In the genomic region with DNA sequence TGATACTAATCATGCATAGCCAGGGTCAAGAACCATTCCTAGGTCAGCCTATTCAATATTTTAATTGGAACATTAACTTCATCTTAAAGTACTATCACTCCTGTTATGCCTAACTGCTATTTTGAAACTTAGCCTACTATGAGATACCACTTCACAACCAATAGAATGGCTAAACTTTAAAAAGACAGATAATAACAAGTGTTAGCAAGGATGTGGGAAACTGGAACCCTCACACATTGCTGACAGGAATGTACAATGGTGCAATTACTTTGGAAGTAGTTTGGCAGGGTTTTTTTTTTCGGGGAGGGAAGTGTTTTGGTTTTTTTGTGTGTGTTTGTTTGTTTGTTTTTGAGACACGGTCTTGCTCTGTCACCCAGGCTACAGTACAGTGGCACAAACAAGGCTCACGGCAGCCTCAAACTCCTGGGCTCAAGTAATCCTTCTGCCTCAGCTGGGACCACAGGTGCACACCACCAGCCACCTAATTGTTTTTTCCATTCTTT, we compare ENCODE assay signal across 18 cellular contexts.
"Had no signal": no experiment of that assay in that cellular context is flagged by ENCODE, and none has a peak within 500 bp of the region (broad histone marks: within the 10 kb centered on the region; RNA-seq: fewer than 3 reads in every experiment).

No MANE protein-coding gene starts in this region.

- H3K36me3 Mint-ChIP-seq: stimulated activated effector memory CD8-positive, alpha-beta T cell treated with anti-CD3 and anti-CD28 coated beads, Interleukin-12 subunit alpha, Interleukin-12 subunit beta, amount 100 ng/mL, for 72 hours; WTC11 had no signal

- H3K4me1 ChIP-seq: foreskin keratinocyte, prostate gland had no signal

- H3K36me3 ChIP-seq: prostate gland, thoracic aorta had no signal

- H3K9me3 Mint-ChIP-seq: stimulated activated effector memory CD8-positive, alpha-beta T cell treated with anti-CD3 and anti-CD28 coated beads, Interleukin-12 subunit alpha, Interleukin-12 subunit beta, amount 100 ng/mL, for 72 hours; T-helper 2 cell treated with Interferon-gamma antibody and Interleukin-4, amounts not matched to agents 5 μg/mL and 100 μg/mL, for 36 hours; WTC11 had no signal

- H3K27me3 Mint-ChIP-seq: activated CD4-positive, alpha-beta T cell treated with anti-CD3 and anti-CD28 coated beads for 36 hours; activated naive CD8-positive, alpha-beta T cell treated with anti-CD3 and anti-CD28 coated beads for 36 hours had no signal

- H3K27me3 ChIP-seq: foreskin keratinocyte had no signal

- H3K27ac ChIP-seq: foreskin keratinocyte, prostate gland, thoracic aorta had no signal

- H3K4me3 Mint-ChIP-seq: activated CD4-positive, alpha-beta T cell treated with anti-CD3 and anti-CD28 coated beads for 36 hours; activated naive CD8-positive, alpha-beta T cell treated with anti-CD3 and anti-CD28 coated beads for 36 hours; stimulated activated effector memory CD8-positive, alpha-beta T cell treated with anti-CD3 and anti-CD28 coated beads, Interleukin-12 subunit alpha, Interleukin-12 subunit beta, amount 100 ng/mL, for 72 hours; T-helper 2 cell treated with Interferon-gamma antibody and Interleukin-4, amounts not matched to agents 5 μg/mL and 100 μg/mL, for 36 hours; WTC11 had no signal

- H3K9me3 ChIP-seq: prostate gland, thoracic aorta had no signal

- H3K4me3 ChIP-seq: lung, prostate gland, thoracic aorta had no signal

- DNase-seq: activated CD4-positive, alpha-beta T cell treated with anti-CD3 and anti-CD28 coated beads for 36 hours; activated CD4-positive, alpha-beta T cell treated with anti-CD3 and anti-CD28 coated beads, Interleukin-2, amount 50 U/mL, for 48 hours; activated naive CD8-positive, alpha-beta T cell treated with anti-CD3 and anti-CD28 coated beads for 36 hours; amniotic stem cell; foreskin keratinocyte; hippocampal formation; islet precursor cell; left colon; midbrain; right cardiac atrium; small intestine; stimulated activated CD4-positive, alpha-beta T cell treated with anti-CD3 and anti-CD28 coated beads, Interleukin-4, amount 100 ng/mL, for 24 hours had no signal

- FAIRE-seq: small intestine had no signal

- ATAC-seq: activated CD4-positive, alpha-beta T cell treated with anti-CD3 and anti-CD28 coated beads for 36 hours; foreskin keratinocyte; left colon; stimulated activated effector memory CD8-positive, alpha-beta T cell treated with anti-CD3 and anti-CD28 coated beads, Interleukin-12 subunit alpha, Interleukin-12 subunit beta, amount 100 ng/mL, for 72 hours; WTC11 had no signal

- H3K27ac Mint-ChIP-seq: activated CD4-positive, alpha-beta T cell treated with anti-CD3 and anti-CD28 coated beads for 36 hours; activated naive CD8-positive, alpha-beta T cell treated with anti-CD3 and anti-CD28 coated beads for 36 hours; stimulated activated effector memory CD8-positive, alpha-beta T cell treated with anti-CD3 and anti-CD28 coated beads, Interleukin-12 subunit alpha, Interleukin-12 subunit beta, amount 100 ng/mL, for 72 hours; T-helper 2 cell treated with Interferon-gamma antibody and Interleukin-4, amounts not matched to agents 5 μg/mL and 100 μg/mL, for 36 hours; WTC11 had no signal
